10 cellular contexts compared by ENCODE assay signal in the genomic region with DNA sequence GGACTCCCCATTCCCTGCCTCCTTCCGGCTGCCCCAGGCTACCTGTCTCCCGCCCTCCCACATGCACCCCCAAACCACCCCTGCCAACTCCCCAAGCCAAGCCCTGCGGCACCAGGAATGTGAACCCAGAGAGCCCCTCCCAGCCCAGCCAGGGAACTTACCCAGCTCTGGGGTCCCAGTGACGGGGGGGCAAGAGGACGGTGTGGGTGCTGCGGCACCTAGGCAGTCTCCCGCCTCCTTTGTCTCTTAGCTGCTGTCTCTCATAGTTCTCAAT. TPM values are rescaled to one million over a fixed set of nuclear protein-coding genes. Genes with fewer than 3 reads are reported as not detected.
DNase-seq lines count a peak whose midpoint lies in the region; ATAC-seq and TF ChIP-seq lines count a peak whose summit lies in the region.
"Had no signal": no experiment of that assay in that cellular context is flagged by ENCODE, and none has a peak within 500 bp of the region (broad histone marks: within the 10 kb centered on the region; RNA-seq: fewer than 3 reads in every experiment).

No MANE protein-coding gene starts in this region.

- TF ChIP-seq POLR2A in heart left ventricle (IDR thresholded peaks at IDR 0.05): no peak
- no peak for TF ChIP-seq POLR2A in uterus (IDR thresholded peaks at IDR 0.05)

- H3K27me3 ChIP-seq in heart left ventricle (no peaks in the 10 kb centered on the region), endodermal cell (ENCODE audit: control insufficient read depth, insufficient read depth, low read length, poor library complexity, severe bottlenecking) (no peaks in the 10 kb centered on the region), muscle layer of colon (ENCODE audit: control insufficient read depth in 1 of 2, insufficient read depth in 2 of 2, low read length in 2 of 2) (no peaks in the 10 kb centered on the region), uterus (no peaks in the 10 kb centered on the region)

- H3K4me1 Mint-ChIP-seq in endodermal cell: peaks cover 16% of the 10 kb centered on the region

- WGBS in heart left ventricle, 4 donors: 40 to 59% (median 50%) methylated on average over 7 of the region's 7 CpGs
- WGBS in endodermal cell (ENCODE audit: insufficient coverage in 1 of 2, insufficient read length in 1 of 2), 2 experiments: 77 to 81% methylated on average over 3 to 7 of the region's 7 CpGs

- intact Hi-C loops in heart left ventricle (cut with DNase I) (no loop called here), left cardiac atrium (cut with DNase I) (no loop called here), uterus (cut with DNase I; ENCODE audit: low total_unique reads) (no loop called here)

- no peaks in the 10 kb centered on the region for H3K9me3 Mint-ChIP-seq in endodermal cell

- H3K9ac ChIP-seq in endodermal cell (ENCODE audit: extremely low read depth, low read length, poor library complexity, severe bottlenecking): no peak overlapping the region
- peak overlapping the region; percentile 80 for H3K9ac ChIP-seq in muscle layer of colon (ENCODE audit: low read length)

- H3K4me3 Mint-ChIP-seq in endodermal cell: no peak overlapping the region

- DNase-seq in heart left ventricle (peak in 1 of 5 donors; percentile 15), left cardiac atrium (no peak), endodermal cell (no peak), uterus (no peak), NCI-H2029 treated with DMSO at 0.1 percent for 48 hours (lab: John Stamatoyannopoulos, UW) (no peak), activated gamma-delta T cell treated with Interleukin-2 at 50 U/mL for 16 hours (no peak)
- DNase-seq: activated CD8-positive, alpha-beta memory T cell treated with anti-CD3 and anti-CD28 coated beads, Interleukin-2, amount 50 U/mL, for 48 hours had no signal

- peaks cover 0 to 7% (median 0%) of the 10 kb centered on the region in 9 donors for H3K36me3 ChIP-seq in heart left ventricle
- no peaks in the 10 kb centered on the region for H3K36me3 ChIP-seq in endodermal cell (ENCODE audit: control insufficient read depth, insufficient read depth, low read length)
- peaks cover 4% of the 10 kb centered on the region for H3K36me3 ChIP-seq in muscle layer of colon (ENCODE audit: insufficient read depth, low read length)
- H3K36me3 ChIP-seq in uterus: no peaks in the 10 kb centered on the region

- ATAC-seq in heart left ventricle: no peak
- no peak for ATAC-seq in left cardiac atrium
- no peak for ATAC-seq in HG02884 (IDR thresholded peaks at IDR 0.05; ENCODE audit: unreplicated experiment)

- no peak for TF ChIP-seq CTCF in heart left ventricle (IDR thresholded peaks at IDR 0.05)
- no peak for TF ChIP-seq CTCF in endodermal cell (conservative IDR thresholded peaks at IDR 0.05)
- TF ChIP-seq CTCF in uterus (IDR thresholded peaks at IDR 0.05): no peak

- peak overlapping the region; percentile 2 for H3K27ac Mint-ChIP-seq in endodermal cell

- H3K27ac ChIP-seq in heart left ventricle (peak overlapping the region; percentile 14 to 88 (median 76)), endodermal cell (ENCODE audit: low read depth, low read length) (peak overlapping the region; percentile 75), muscle layer of colon (ENCODE audit: low read depth, low read length) (peak overlapping the region; percentile 83), uterus (peak overlapping the region; percentile 89 to 94)
- H3K27ac ChIP-seq: C4-2B had no signal

- H3K9me3 ChIP-seq in heart left ventricle: no peaks in the 10 kb centered on the region
- no peaks in the 10 kb centered on the region for H3K9me3 ChIP-seq in endodermal cell (ENCODE audit: control insufficient read depth, low read length)
- H3K9me3 ChIP-seq in muscle layer of colon (ENCODE audit: low read length): no peaks in the 10 kb centered on the region
- no peaks in the 10 kb centered on the region for H3K9me3 ChIP-seq in uterus

- peaks cover under 1% of the 10 kb centered on the region for H3K36me3 Mint-ChIP-seq in endodermal cell (ENCODE audit: low read depth)

- H3K4me3 ChIP-seq in heart left ventricle: peak overlapping the region in 10 of 12 donors; percentile 31 to 62 (median 45)
- no peak overlapping the region for H3K4me3 ChIP-seq in endodermal cell (ENCODE audit: low read length)
- H3K4me3 ChIP-seq in muscle layer of colon (ENCODE audit: low read depth in 1 of 2, low read length in 2 of 2): peak overlapping the region; percentile 36 to 64
- peak overlapping the region; percentile 31 to 47 for H3K4me3 ChIP-seq in uterus

- H3K27me3 Mint-ChIP-seq in endodermal cell (ENCODE audit: insufficient read depth): no peaks in the 10 kb centered on the region

- H3K4me1 ChIP-seq in heart left ventricle (peaks cover 0 to 30% (median 14%) of the 10 kb centered on the region in 12 donors), endodermal cell (ENCODE audit: control insufficient read depth, insufficient read depth, low read length) (no peaks in the 10 kb centered on the region), muscle layer of colon (ENCODE audit: insufficient read depth, low read length) (peaks cover 20% of the 10 kb centered on the region), uterus (peaks cover 6 to 7% of the 10 kb centered on the region in 2 donors)

RNA-seq across cellular contexts. Expression of gene PLEKHA4, which starts 0.6 kb away (rescaled TPM):
- total RNA-seq in heart left ventricle (10 to 100 TPM in 8 of 9 donors, 1 to 10 TPM in 1; 7.5 to 66.9 (median 24.8) TPM), left cardiac atrium (10 to 100 TPM; 29.6 to 67.1 TPM), endodermal cell (1 to 10 TPM; 6.6 to 7.0 TPM), uterus (10 to 100 TPM in 2 of 4 donors, 1 to 10 TPM in 2; 1.3 to 60.4 (median 10.4) TPM)
- 10 to 100 TPM; 28.6 to 32.0 TPM for polyA plus RNA-seq in heart left ventricle
- 19.7 TPM for polyA plus RNA-seq in endodermal cell (2013, experiment 1 of 2)
- polyA plus RNA-seq in endodermal cell (2013, experiment 2 of 2): 15.2 TPM

RNA-seq across cellular contexts. Expression of gene PPP1R15A, which starts 4.4 kb away (rescaled TPM):
- total RNA-seq in heart left ventricle (10 to 100 TPM; 51.7 to 88.2 (median 62.6) TPM), left cardiac atrium (10 to 100 TPM; 67.2 to 78.6 TPM), endodermal cell (10 to 100 TPM; 41.5 to 45.0 TPM), uterus (10 to 100 TPM; 28.6 to 53.0 (median 30.9) TPM)
- polyA plus RNA-seq in heart left ventricle: 100 to 1,000 TPM in 1 of 2 donors, 10 to 100 TPM in 1; 86.6 to 181 TPM
- polyA plus RNA-seq in endodermal cell (2013, experiment 1 of 2): 33.8 TPM
- polyA plus RNA-seq in endodermal cell (2013, experiment 2 of 2): 34.1 TPM

RNA-seq across cellular contexts. Expression of gene TULP2, which starts 30.7 kb away (rescaled TPM):
- 1 to 10 TPM in 1 of 9 donors, under 1 TPM in 5, not detected in 3; 0.21 to 1.1 (median 0.32) TPM for total RNA-seq in heart left ventricle
- under 1 TPM in 1 of 2 donors, not detected in 1; 0.26 TPM for polyA plus RNA-seq in heart left ventricle
- total RNA-seq in left cardiac atrium: under 1 TPM in 1 of 2 donors, not detected in 1; 0.50 TPM
- total RNA-seq in endodermal cell: 1 to 10 TPM; 1.2 to 2.1 TPM
- polyA plus RNA-seq in endodermal cell (2013, experiment 1 of 2): not detected
- not detected for polyA plus RNA-seq in endodermal cell (2013, experiment 2 of 2)
- under 1 TPM in 2 of 4 donors, not detected in 2; 0.14 to 0.70 TPM for total RNA-seq in uterus

RNA-seq across cellular contexts. Expression of gene HSD17B14, which starts 31.6 kb away (rescaled TPM):
- 1 to 10 TPM in 8 of 9 donors, not detected in 1; 1.2 to 5.4 (median 3.3) TPM for total RNA-seq in heart left ventricle
- 1 to 10 TPM; 1.6 to 2.7 TPM for polyA plus RNA-seq in heart left ventricle
- 1 to 10 TPM; 2.8 to 5.4 TPM for total RNA-seq in left cardiac atrium
- total RNA-seq in endodermal cell: 10 to 100 TPM; 43.0 to 81.0 TPM
- 20.0 TPM for polyA plus RNA-seq in endodermal cell (2013, experiment 1 of 2)
- 19.0 TPM for polyA plus RNA-seq in endodermal cell (2013, experiment 2 of 2)
- total RNA-seq in uterus: 10 to 100 TPM in 1 of 4 donors, 1 to 10 TPM in 3; 5.6 to 31.9 (median 8.7) TPM

RNA-seq across cellular contexts. Expression of gene NUCB1, which starts 32.3 kb away (rescaled TPM):
- total RNA-seq in heart left ventricle (100 to 1,000 TPM; 200 to 428 (median 286) TPM), left cardiac atrium (100 to 1,000 TPM; 279 to 342 TPM), endodermal cell (100 to 1,000 TPM; 177 to 222 TPM), uterus (100 to 1,000 TPM in 3 of 4 donors, 10 to 100 TPM in 1; 98.5 to 211 (median 173) TPM)
- polyA plus RNA-seq in heart left ventricle: 100 to 1,000 TPM; 179 to 384 TPM
- polyA plus RNA-seq in endodermal cell (2013, experiment 1 of 2): 154 TPM
- polyA plus RNA-seq in endodermal cell (2013, experiment 2 of 2): 139 TPM
